Comparison of ENCODE assay signal across 1 cellular context in genomic region chr6:111818539-111819226, GRCh38.
TF ChIP-seq lines count a peak whose summit lies in the region.

No MANE protein-coding gene starts in this region.

TF ChIP-seq in IMR-90, 13 proteins besides CTCF, POLR2A, EP300 and RAD21:
- TF ChIP-seq CHD1 (IDR thresholded peaks at IDR 0.05; ENCODE audit: low read depth, low read length) (no peak), BHLHE40 (IDR thresholded peaks at IDR 0.05; ENCODE audit: low read depth, low read length) (0 out of 2 replicates have a peak, but pooled peaks have one; percentile 6), SMC3 (IDR thresholded peaks at IDR 0.05; ENCODE audit: low read depth, low read length) (no peak), USF2 (IDR thresholded peaks at IDR 0.05; ENCODE audit: low read depth, low read length) (no peak)
TF ChIP-seq in IMR-90: peak in this region for 1.
